ENCODE assay signal across 1 cellular context in the genomic region with DNA sequence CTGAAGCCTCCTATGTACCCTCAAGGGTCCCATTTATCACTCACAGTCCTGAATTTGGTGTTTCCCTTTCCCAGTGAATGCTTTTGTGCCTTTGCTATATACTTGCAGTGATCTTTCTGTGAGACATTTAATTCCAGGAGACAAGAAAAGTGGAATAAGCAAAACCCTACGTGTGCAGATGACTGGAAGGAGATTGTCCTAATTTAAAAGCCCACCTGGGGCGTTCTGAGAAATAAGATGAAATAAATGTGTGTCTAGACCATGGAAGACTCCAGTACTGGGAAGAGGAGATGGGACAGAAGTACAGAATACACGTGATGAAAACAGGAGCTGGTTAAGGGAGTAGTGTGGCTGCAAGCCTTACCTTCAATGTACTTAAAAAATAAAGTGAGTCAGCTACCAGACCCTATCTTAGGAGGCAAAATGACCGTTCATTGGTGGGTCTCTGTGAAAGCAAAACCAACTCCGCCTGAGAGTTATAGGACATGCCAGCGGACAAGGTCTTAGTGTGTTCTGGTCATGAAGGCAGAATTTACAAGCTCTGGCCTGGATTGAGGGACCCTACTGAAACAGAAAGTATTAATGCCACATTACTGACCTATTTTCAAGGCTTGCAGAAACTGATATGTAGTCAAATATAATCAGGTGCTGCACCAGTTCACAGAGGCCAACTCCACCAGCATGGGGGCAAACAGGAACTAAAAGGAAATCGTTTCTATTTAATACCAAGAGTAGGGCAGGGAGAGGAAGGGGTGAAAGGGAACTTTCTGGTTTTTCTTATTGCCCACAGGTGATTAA.
TF ChIP-seq lines count a peak whose summit lies in the region.

No MANE protein-coding gene starts in this region.

TF ChIP-seq in GM12878, 131 proteins besides CTCF, POLR2A, EP300 and RAD21:
- TF ChIP-seq ETV6 (conservative IDR thresholded peaks at IDR 0.05 in 1 of 2, IDR thresholded peaks at IDR 0.05 in 1 of 2; ENCODE audit: borderline replicate concordance in 1 of 2, low read depth in 1 of 2) (no peak), YBX1 (IDR thresholded peaks at IDR 0.05) (no peak), MTA3 (IDR thresholded peaks at IDR 0.05; ENCODE audit: borderline replicate concordance, low read length) (no peak), NR2C2 (IDR thresholded peaks at IDR 0.05; ENCODE audit: borderline replicate concordance, control insufficient read depth, insufficient read length, low read depth) (no peak), ZZZ3 (IDR thresholded peaks at IDR 0.05; ENCODE audit: control insufficient read depth, insufficient read length, low read depth) (no peak), NR2C1 (IDR thresholded peaks at IDR 0.05) (no peak), MXI1 (IDR thresholded peaks at IDR 0.05; ENCODE audit: low read depth, low read length) (no peak), KDM1A (IDR thresholded peaks at IDR 0.05; ENCODE audit: borderline replicate concordance) (no peak), SP1 (IDR thresholded peaks at IDR 0.05; ENCODE audit: low read depth, low read length) (no peak)
TF ChIP-seq in GM12878: peak in this region for 0.
